9 cellular contexts compared by ENCODE assay signal in the genomic region with DNA sequence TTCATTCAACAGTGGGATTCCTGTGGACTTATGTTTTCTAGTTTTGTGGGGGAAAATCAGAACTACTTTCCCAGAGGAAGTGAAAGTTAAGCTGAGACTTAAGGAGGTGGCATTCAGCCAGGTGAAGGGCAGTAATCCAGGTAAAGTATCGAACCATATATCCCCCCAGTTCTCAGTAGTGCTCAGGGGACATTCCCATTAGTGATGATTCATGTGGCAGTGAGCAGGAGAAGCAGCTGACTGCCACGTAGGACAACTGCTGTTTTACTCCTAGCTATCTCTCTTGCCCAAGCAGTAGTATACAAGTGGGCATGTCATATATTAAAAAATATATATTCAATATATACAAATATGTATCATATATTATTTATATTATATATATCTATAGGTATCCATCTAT. TPM values are rescaled to one million over a fixed set of nuclear protein-coding genes. Genes with fewer than 3 reads are reported as not detected.
"Had no signal": no experiment of that assay in that cellular context is flagged by ENCODE, and none has a peak within 500 bp of the region (broad histone marks: within the 10 kb centered on the region; RNA-seq: fewer than 3 reads in every experiment).

No MANE protein-coding gene starts in this region.

RNA-seq across cellular contexts. Expression of gene NUTM2G, which starts 13.1 kb away (rescaled TPM):
- total RNA-seq: LHCN-M2, MCF 10A, NCI-H460, PC-9, Peyer's patch, Right ventricle myocardium inferior, RPMI7951, SK-MEL-5, T-cell had no signal
